ENCODE assay signal across 5 cellular contexts in genomic region chr19:12362236-12362635, GRCh38. TPM values are rescaled to one million over a fixed set of nuclear protein-coding genes. Genes with fewer than 3 reads are reported as not detected.
DNase-seq lines count a peak whose midpoint lies in the region; ATAC-seq, FAIRE-seq and TF ChIP-seq lines count a peak whose summit lies in the region.
"Not testable (repeated sequence)": the region's sequence is repeated elsewhere in the genome, so short reads cannot be mapped to it uniquely, and the experiment has no call there.
"Had no signal": no experiment of that assay in that cellular context is flagged by ENCODE, and none has a peak within 500 bp of the region (broad histone marks: within the 10 kb centered on the region; RNA-seq: fewer than 3 reads in every experiment).

No MANE protein-coding gene starts in this region.

- H3K27ac ChIP-seq in K562 (ENCODE audit: extremely low read depth, low read depth, low read length); right cardiac atrium (ENCODE audit: low read length); kidney (ENCODE audit: low read depth in 2 of 2, low read length in 2 of 2): not testable (repeated sequence)

- BruUV-seq in K562 (replicated peaks; lab: Mats Ljungman, UMichigan), result not testable (repeated sequence)

- 84% methylated on average over 5 of the region's 30 CpGs for WGBS in K562 (ENCODE audit: insufficient coverage, low coverage, missing lambda C conversion rate)
- WGBS in right cardiac atrium, result 95% methylated on average over 30 of the region's 30 CpGs

- POLR2A ChIA-PET in K562 (lab: Yijun Ruan, JAX), result interaction anchor here (1.3 kb wide), 1 partner anchor 12 kb away, joined by 3 read pairs; no protein-coding TSS in a partner anchor

- H3K27me3 ChIP-seq in K562 (ENCODE audit: control insufficient read depth in 2 of 2, insufficient read depth in 2 of 2, low read length in 2 of 2); right cardiac atrium (ENCODE audit: control insufficient read depth, insufficient read depth): not testable (repeated sequence)

- not testable (repeated sequence) for H3K9me3 ChIP-seq in K562 (replicated peaks; ENCODE audit: control insufficient read depth, insufficient read depth, low read depth, low read length); right cardiac atrium (ENCODE audit: control insufficient read depth, low read length); kidney (ENCODE audit: control insufficient read depth in 1 of 2, low read length in 2 of 2)

- CTCF ChIA-PET in K562 (lab: Yijun Ruan, JAX; ENCODE audit: low intra/inter-chr PET ratio), result not testable (repeated sequence)

- not testable (repeated sequence) for TF ChIP-seq EP300 in K562 (IDR thresholded peaks at IDR 0.05; ENCODE audit: low read length)

- not testable (repeated sequence) for H3K4me2 ChIP-seq in K562 (ENCODE audit: insufficient read depth, low read length)

- DNase-seq in K562 (ENCODE audit: extremely low read depth in 1 of 4, low spot score in 3 of 4), result not testable (repeated sequence)
- DNase-seq in right cardiac atrium, result peak in 2 of 3 donors; percentile 52
- peak; percentile 71 for DNase-seq in kidney

- in situ Hi-C loops in K562 (cut with MboI), result not testable (repeated sequence)

- not testable (repeated sequence) for H3K36me3 ChIP-seq in K562 (ENCODE audit: control insufficient read depth, insufficient read depth, low read length); kidney (ENCODE audit: control insufficient read depth in 1 of 2, insufficient read depth in 2 of 2, low read length in 2 of 2)

- TF ChIP-seq POLR2A in K562 (conservative IDR thresholded peaks at IDR 0.05), result not testable (repeated sequence)

- FAIRE-seq in K562 (lab: Jason Lieb, UNC); kidney (lab: Jason Lieb, UNC): not testable (repeated sequence)

- intact Hi-C loops in K562 (cut with micrococcal nuclease); right cardiac atrium (cut with DNase I); kidney (cut with DNase I): not testable (repeated sequence)

- not testable (repeated sequence) for H4K20me1 ChIP-seq in K562 (replicated peaks; ENCODE audit: control insufficient read depth, insufficient read depth, low read length)

- not testable (repeated sequence) for TF ChIP-seq CTCF in K562 (IDR thresholded peaks at IDR 0.05 in 2 of 3, conservative IDR thresholded peaks at IDR 0.05 in 1 of 3; ENCODE audit: insufficient read depth in 2 of 3, low read depth in 1 of 3, low read length in 3 of 3); kidney (IDR thresholded peaks at IDR 0.05; ENCODE audit: borderline replicate concordance, extremely low read depth, insufficient read depth)

- H2AFZ ChIP-seq in K562 (ENCODE audit: low read depth, low read length), result not testable (repeated sequence)

- not testable (repeated sequence) for H3K9ac ChIP-seq in K562 (ENCODE audit: insufficient read depth in 1 of 2, low read depth in 2 of 2, low read length in 2 of 2); kidney (ENCODE audit: low read length in 2 of 2)

- ATAC-seq in K562, right cardiac atrium: not testable (repeated sequence)

- H3K4me1 ChIP-seq in K562 (replicated peaks in 1 of 2; ENCODE audit: control insufficient read depth in 2 of 2, insufficient read depth in 2 of 2, low read length in 2 of 2) (peaks cover 3 to 16% of the 10 kb centered on the region in 2 experiments; a peak in 4 of 5 replicates), kidney (ENCODE audit: control insufficient read depth in 1 of 2, insufficient read depth in 1 of 2, low read depth in 1 of 2, low read length in 2 of 2) (peaks cover 3 to 11% of the 10 kb centered on the region in 2 donors)
- H3K4me1 ChIP-seq in right cardiac atrium (ENCODE audit: control insufficient read depth, insufficient read depth, low read length), result not testable (repeated sequence)

- H3K79me2 ChIP-seq in K562 (ENCODE audit: control insufficient read depth, insufficient read depth, low read length), result not testable (repeated sequence)

- H3K4me3 ChIP-seq in K562; right cardiac atrium (ENCODE audit: low read length); kidney (ENCODE audit: low read length in 2 of 2): not testable (repeated sequence)

- not testable (repeated sequence) for TF ChIP-seq RAD21 in K562 (CRISPR knock-in tag; conservative IDR thresholded peaks at IDR 0.05 in 1 of 2, IDR thresholded peaks at IDR 0.05 in 1 of 2)

- not testable (repeated sequence) for H3K9me1 ChIP-seq in K562 (ENCODE audit: control insufficient read depth, insufficient read depth, low read length)

TF ChIP-seq in K562, 482 proteins besides CTCF, POLR2A, EP300 and RAD21:
- TF ChIP-seq POLR2G (IDR thresholded peaks at IDR 0.05; ENCODE audit: low read depth, low read length), result peak; percentile 47; the same call in 1 of the 2 replicates

RNA-seq across cellular contexts. Expression of gene ZNF442, which starts 3.2 kb away (rescaled TPM):
- 5.8 and 20.6 TPM in 2 replicates for total RNA-seq in K562 (2011; cell fraction: chromatin; rRNA removed; ENCODE audit: low replicate concordance)
- 5.2 and 6.2 TPM in 2 replicates for total RNA-seq in K562 (2011; cell fraction: nucleolus; rRNA removed)
- total RNA-seq in K562 (2011; cell fraction: nucleoplasm; rRNA removed), result 5.9 and 6.8 TPM in 2 replicates
- total RNA-seq in K562 (2014; rRNA removed) (3.9 and 5.2 TPM in 2 replicates), K562 (2014; rRNA removed; fragmentation: Illumina TruSeq; extraction: Trizol) (7.0 and 7.1 TPM in 2 replicates), K562 (2015; rRNA removed; fragmentation: Illumina TruSeq; extraction: Trizol) (4.9 and 5.5 TPM in 2 replicates), K562 (2021) (3.4 and 4.1 TPM in 2 replicates), right cardiac atrium (1 to 10 TPM; 2.7 to 3.7 (median 3.2) TPM), kidney (9.1 TPM)
- polyA plus RNA-seq in K562 (2011; rRNA removed) (4.7 and 5.2 TPM in 2 replicates), K562 (2014; fragmentation: Illumina TruSeq; extraction: Trizol) (2.5 TPM in 2 replicates), K562 (2014; fragmentation: Nextera tagmentation; extraction: Ambion mirVana) (1 to 10 TPM; 3.1 to 5.5 TPM), K562 (2014; rRNA removed) (1.7 and 2.6 TPM in 2 replicates), right cardiac atrium (0.84 TPM), kidney (ENCODE audit: insufficient read depth, low read depth, low replicate concordance) (2.1 TPM)
- polyA plus RNA-seq in K562 (2011; cell fraction: cytosol; rRNA removed), result 0.39 and 1.4 TPM in 2 replicates
- 2.8 and 3.0 TPM in 2 replicates for polyA plus RNA-seq in K562 (2011; cell fraction: nucleus; rRNA removed)
- 1.8 and 3.4 TPM in 2 replicates for polyA plus RNA-seq in K562 (2012)
- polyA minus RNA-seq in K562 (2011; rRNA and poly(A)+ RNA removed), result 10.8 and 16.2 TPM in 2 replicates
- 1.8 and 4.4 TPM in 2 replicates for polyA minus RNA-seq in K562 (2011; cell fraction: cytosol; rRNA and poly(A)+ RNA removed)
- 1.2 and 3.6 TPM in 2 replicates for polyA minus RNA-seq in K562 (2011; cell fraction: nucleus; rRNA and poly(A)+ RNA removed)
- polyA plus RNA-seq: A549 had no signal

RNA-seq across cellular contexts. Expression of gene ZNF563, which starts 28.8 kb away (rescaled TPM):
- 1.1 and 1.6 TPM in 2 replicates for total RNA-seq in K562 (2011; cell fraction: chromatin; rRNA removed; ENCODE audit: low replicate concordance)
- total RNA-seq in K562 (2011; cell fraction: nucleolus; rRNA removed), result 0.50 and 0.92 TPM in 2 replicates
- total RNA-seq in K562 (2011; cell fraction: nucleoplasm; rRNA removed), result 0.31 and 0.66 TPM in 2 replicates
- total RNA-seq in K562 (2014; rRNA removed), result 0.73 and 0.98 TPM in 2 replicates
- 1.2 and 1.3 TPM in 2 replicates for total RNA-seq in K562 (2014; rRNA removed; fragmentation: Illumina TruSeq; extraction: Trizol)
- total RNA-seq in K562 (2015; rRNA removed; fragmentation: Illumina TruSeq; extraction: Trizol), result 1.6 and 1.7 TPM in 2 replicates
- 0.69 and 1.5 TPM in 2 replicates for total RNA-seq in K562 (2021)
- polyA plus RNA-seq in K562 (2011; rRNA removed), result 0.57 and 0.67 TPM in 2 replicates
- 0.15 and 0.34 TPM in 2 replicates for polyA plus RNA-seq in K562 (2011; cell fraction: cytosol; rRNA removed)
- polyA plus RNA-seq in K562 (2011; cell fraction: nucleus; rRNA removed), result 0.23 and 0.34 TPM in 2 replicates
- 1.3 TPM in 2 replicates for polyA plus RNA-seq in K562 (2012)
- 1.1 and 1.3 TPM in 2 replicates for polyA plus RNA-seq in K562 (2014; fragmentation: Illumina TruSeq; extraction: Trizol)
- under 1 TPM; 0.37 to 0.74 TPM for polyA plus RNA-seq in K562 (2014; fragmentation: Nextera tagmentation; extraction: Ambion mirVana)
- 1.00 and 2.9 TPM in 2 replicates for polyA plus RNA-seq in K562 (2014; rRNA removed)
- 1.0 and 1.3 TPM in 2 replicates for polyA minus RNA-seq in K562 (2011; rRNA and poly(A)+ RNA removed)
- polyA minus RNA-seq in K562 (2011; cell fraction: cytosol; rRNA and poly(A)+ RNA removed), result not detected in 2 replicates
- polyA minus RNA-seq in K562 (2011; cell fraction: nucleus; rRNA and poly(A)+ RNA removed), result 0.54 and 1.3 TPM in 2 replicates
- 1 to 10 TPM; 4.5 to 5.3 (median 4.8) TPM for total RNA-seq in right cardiac atrium
- polyA plus RNA-seq in right cardiac atrium, result 5.7 TPM
- total RNA-seq in kidney, result 6.8 TPM
- 4.6 TPM for polyA plus RNA-seq in kidney (ENCODE audit: insufficient read depth, low read depth, low replicate concordance)
- total RNA-seq: A172 had no signal
- polyA plus RNA-seq: A549 had no signal

RNA-seq across cellular contexts. Expression of gene ZNF799, which starts 38.8 kb away (rescaled TPM):
- total RNA-seq in K562 (2011; cell fraction: chromatin; rRNA removed; ENCODE audit: low replicate concordance), result 5.8 and 13.9 TPM in 2 replicates
- total RNA-seq in K562 (2011; cell fraction: nucleolus; rRNA removed), result 4.0 and 5.3 TPM in 2 replicates
- total RNA-seq in K562 (2011; cell fraction: nucleoplasm; rRNA removed), result 7.4 and 10.2 TPM in 2 replicates
- total RNA-seq in K562 (2014; rRNA removed), result 2.7 and 3.2 TPM in 2 replicates
- total RNA-seq in K562 (2014; rRNA removed; fragmentation: Illumina TruSeq; extraction: Trizol), result 4.6 TPM in 2 replicates
- total RNA-seq in K562 (2015; rRNA removed; fragmentation: Illumina TruSeq; extraction: Trizol), result 4.5 and 5.5 TPM in 2 replicates
- 2.9 and 3.6 TPM in 2 replicates for total RNA-seq in K562 (2021)
- polyA plus RNA-seq in K562 (2011; rRNA removed), result 3.4 and 4.5 TPM in 2 replicates
- polyA plus RNA-seq in K562 (2011; cell fraction: cytosol; rRNA removed), result 0.63 and 1.3 TPM in 2 replicates
- 2.8 and 3.9 TPM in 2 replicates for polyA plus RNA-seq in K562 (2011; cell fraction: nucleus; rRNA removed)
- 2.2 and 3.1 TPM in 2 replicates for polyA plus RNA-seq in K562 (2012)
- polyA plus RNA-seq in K562 (2014; fragmentation: Illumina TruSeq; extraction: Trizol), result 2.7 and 3.1 TPM in 2 replicates
- 1 to 10 TPM in 1 of 2 experiments, under 1 TPM in 1; 0.63 to 2.2 TPM for polyA plus RNA-seq in K562 (2014; fragmentation: Nextera tagmentation; extraction: Ambion mirVana)
- 1.6 and 2.1 TPM in 2 replicates for polyA plus RNA-seq in K562 (2014; rRNA removed)
- 6.7 and 7.9 TPM in 2 replicates for polyA minus RNA-seq in K562 (2011; rRNA and poly(A)+ RNA removed)
- 1.3 and 2.5 TPM in 2 replicates for polyA minus RNA-seq in K562 (2011; cell fraction: cytosol; rRNA and poly(A)+ RNA removed)
- polyA minus RNA-seq in K562 (2011; cell fraction: nucleus; rRNA and poly(A)+ RNA removed), result 3.4 and 6.8 TPM in 2 replicates
- 1 to 10 TPM; 2.3 to 3.4 (median 3.0) TPM for total RNA-seq in right cardiac atrium
- 2.1 TPM for polyA plus RNA-seq in right cardiac atrium
- 7.8 TPM for total RNA-seq in kidney
- polyA plus RNA-seq in kidney (ENCODE audit: insufficient read depth, low read depth, low replicate concordance), result 4.3 TPM
